ENCODE assay signal across 18 cellular contexts in the genomic region with DNA sequence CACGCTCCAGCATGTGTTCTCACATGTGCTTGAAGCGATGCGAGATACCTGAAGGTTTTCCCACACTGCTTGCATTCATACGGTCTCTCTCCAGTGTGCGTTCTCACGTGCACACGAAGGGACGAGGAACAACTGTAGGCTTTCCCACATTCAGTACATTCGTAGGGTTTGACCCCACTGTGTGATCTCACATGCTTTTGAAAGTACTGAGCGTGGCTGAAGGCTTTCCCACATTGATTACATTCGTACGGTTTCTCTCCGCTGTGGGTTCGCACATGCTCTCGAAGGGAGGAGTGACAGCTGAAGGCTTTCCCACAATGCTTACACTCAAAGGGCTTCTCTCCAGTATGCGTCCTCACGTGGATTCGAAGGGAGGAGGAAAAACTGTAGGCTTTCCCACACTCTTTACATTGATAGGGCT. TPM values are rescaled to one million over a fixed set of nuclear protein-coding genes. Genes with fewer than 3 reads are reported as not detected.
"Had no signal": no experiment of that assay in that cellular context is flagged by ENCODE, and none has a peak within 500 bp of the region (broad histone marks: within the 10 kb centered on the region; RNA-seq: fewer than 3 reads in every experiment).

No MANE protein-coding gene starts in this region.

- H3K4me3 ChIP-seq: adrenal gland, lower lobe of right lung, upper lobe of left lung had no signal

- H3K27me3 ChIP-seq: adrenal gland, neutrophil, upper lobe of left lung had no signal

- H3K27ac Mint-ChIP-seq: activated CD4-positive, alpha-beta T cell treated with anti-CD3 and anti-CD28 coated beads for 36 hours; activated CD8-positive, alpha-beta T cell treated with anti-CD3 and anti-CD28 coated beads, Interleukin-2, amount 10 ng/mL, durations not matched to agents 7 days and 5 days; activated T-helper 1 cell treated with anti-CD3 and anti-CD28 coated beads, Interleukin-12 subunit alpha, Interleukin-12 subunit beta, Interleukin-2, Interleukin-4 antibody, amounts not matched to agents 30 ng/mL and 10 ng/mL and 1 ng/mL, durations not matched to agents 14 hours and 24 hours and 36 hours; effector memory CD8-positive, alpha-beta T cell had no signal

- H3K4me3 Mint-ChIP-seq: activated CD4-positive, alpha-beta T cell treated with anti-CD3 and anti-CD28 coated beads for 36 hours; activated CD8-positive, alpha-beta T cell treated with anti-CD3 and anti-CD28 coated beads, Interleukin-2, amount 10 ng/mL, durations not matched to agents 7 days and 5 days; activated T-helper 1 cell treated with anti-CD3 and anti-CD28 coated beads, Interleukin-12 subunit alpha, Interleukin-12 subunit beta, Interleukin-2, Interleukin-4 antibody, amounts not matched to agents 30 ng/mL and 10 ng/mL and 1 ng/mL, durations not matched to agents 14 hours and 24 hours and 36 hours; effector memory CD8-positive, alpha-beta T cell had no signal

- H3K27me3 Mint-ChIP-seq: activated CD4-positive, alpha-beta T cell treated with anti-CD3 and anti-CD28 coated beads for 36 hours; effector memory CD8-positive, alpha-beta T cell; naive thymus-derived CD8-positive, alpha-beta T cell had no signal

- H3K27ac ChIP-seq: adrenal gland, lower lobe of right lung, neutrophil, upper lobe of left lung, VCaP had no signal

- H3K4me1 ChIP-seq: adrenal gland, lower lobe of right lung, upper lobe of left lung had no signal

- ATAC-seq: activated CD4-positive, alpha-beta T cell treated with anti-CD3 and anti-CD28 coated beads for 36 hours; activated CD8-positive, alpha-beta T cell treated with anti-CD3 and anti-CD28 coated beads, Interleukin-2, amount 10 ng/mL, durations not matched to agents 7 days and 5 days; effector memory CD8-positive, alpha-beta T cell; lower lobe of right lung; naive thymus-derived CD8-positive, alpha-beta T cell had no signal

- DNase-seq: activated CD4-positive, alpha-beta T cell treated with anti-CD3 and anti-CD28 coated beads for 36 hours; activated CD8-positive, alpha-beta memory T cell treated with anti-CD3 and anti-CD28 coated beads, Interleukin-2, amount 50 U/mL, for 48 hours; activated CD8-positive, alpha-beta T cell treated with anti-CD3 and anti-CD28 coated beads, Interleukin-2, amount 10 ng/mL, durations not matched to agents 7 days and 5 days; activated naive CD4-positive, alpha-beta T cell; central memory CD4-positive, alpha-beta T cell; effector memory CD8-positive, alpha-beta T cell; hypothalamus; lower lobe of right lung; naive thymus-derived CD8-positive, alpha-beta T cell; small intestine; substantia nigra; SW 1271; upper lobe of left lung had no signal

- H3K4me1 Mint-ChIP-seq: activated CD4-positive, alpha-beta T cell treated with anti-CD3 and anti-CD28 coated beads for 36 hours; naive thymus-derived CD8-positive, alpha-beta T cell had no signal

RNA-seq across cellular contexts. Expression of a gene that starts 43.9 kb away (rescaled TPM):
- total RNA-seq: mononuclear cell had no signal
